1 cellular context compared by ENCODE assay signal in the genomic region with DNA sequence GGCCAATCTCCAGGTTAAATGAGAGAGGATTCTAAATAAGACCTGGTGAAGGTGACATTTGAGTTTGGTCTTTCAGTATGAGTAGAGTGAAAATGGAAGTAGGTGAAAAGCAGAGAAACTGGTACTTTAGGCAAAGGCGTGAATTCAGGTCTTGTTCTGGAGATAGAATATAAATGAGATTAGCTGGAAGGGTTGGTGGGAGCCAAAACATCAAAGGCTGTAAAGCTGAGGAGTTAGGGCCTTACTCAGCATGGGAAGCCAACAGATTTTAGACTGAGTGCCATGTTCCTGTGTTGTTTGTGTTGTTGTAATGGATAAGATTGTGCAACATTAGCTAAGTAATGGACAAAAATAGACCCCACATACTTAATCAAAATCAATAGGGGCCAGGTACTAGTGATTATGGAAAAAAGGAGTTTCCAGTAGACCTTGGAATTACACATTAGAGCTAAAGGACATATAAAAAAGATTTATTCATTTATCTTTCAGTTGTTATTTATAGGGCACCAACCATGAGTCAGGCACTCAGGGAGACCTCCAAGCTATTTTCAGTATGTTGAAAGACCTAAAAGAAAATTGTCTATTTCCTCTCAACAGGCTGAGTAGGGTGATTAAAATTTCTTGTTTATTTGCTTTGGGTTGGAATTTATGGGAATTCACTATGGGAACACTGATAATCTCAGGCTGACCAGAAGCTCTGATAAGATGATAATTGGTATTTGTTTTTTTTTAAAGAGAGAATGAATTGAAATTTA.
A peak's percentile ranks its signal among the peaks of the same experiment; 100 is the strongest.
TF ChIP-seq lines count a peak whose summit lies in the region.

No MANE protein-coding gene starts in this region.

TF ChIP-seq in HEK293, 187 proteins besides CTCF, POLR2A, EP300 and RAD21 (continued from another document and continues in another):
- TF ChIP-seq, protein P1, sequence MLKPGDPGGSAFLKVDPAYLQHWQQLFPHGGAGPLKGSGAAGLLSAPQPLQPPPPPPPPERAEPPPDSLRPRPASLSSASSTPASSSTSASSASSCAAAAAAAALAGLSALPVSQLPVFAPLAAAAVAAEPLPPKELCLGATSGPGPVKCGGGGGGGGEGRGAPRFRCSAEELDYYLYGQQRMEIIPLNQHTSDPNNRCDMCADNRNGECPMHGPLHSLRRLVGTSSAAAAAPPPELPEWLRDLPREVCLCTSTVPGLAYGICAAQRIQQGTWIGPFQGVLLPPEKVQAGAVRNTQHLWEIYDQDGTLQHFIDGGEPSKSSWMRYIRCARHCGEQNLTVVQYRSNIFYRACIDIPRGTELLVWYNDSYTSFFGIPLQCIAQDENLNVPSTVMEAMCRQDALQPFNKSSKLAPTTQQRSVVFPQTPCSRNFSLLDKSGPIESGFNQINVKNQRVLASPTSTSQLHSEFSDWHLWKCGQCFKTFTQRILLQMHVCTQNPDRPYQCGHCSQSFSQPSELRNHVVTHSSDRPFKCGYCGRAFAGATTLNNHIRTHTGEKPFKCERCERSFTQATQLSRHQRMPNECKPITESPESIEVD (tag by site-specific recombination; IDR thresholded peaks at IDR 0.05), result peak; percentile 85
- TF ChIP-seq ZNF248 (tag by site-specific recombination; IDR thresholded peaks at IDR 0.05) (no peak), ZNF146 (tag by site-specific recombination; IDR thresholded peaks at IDR 0.05) (no peak; the same call in 1 of the 2 replicates), ZBTB1 (tag by site-specific recombination; IDR thresholded peaks at IDR 0.05) (no peak), ZNF510 (tag by site-specific recombination; IDR thresholded peaks at IDR 0.05; ENCODE audit: insufficient replicate concordance) (no peak), ZNF560 (tag by site-specific recombination; IDR thresholded peaks at IDR 0.05; ENCODE audit: borderline replicate concordance) (no peak), GFI1B (tag by site-specific recombination; IDR thresholded peaks at IDR 0.05) (no peak), GLI2 (tag by site-specific recombination; IDR thresholded peaks at IDR 0.05; ENCODE audit: borderline replicate concordance, low read depth) (peak; percentile 87), SETDB1 (IDR thresholded peaks at IDR 0.05; ENCODE audit: insufficient read length, low read length) (no peak), ZNF704 (tag by site-specific recombination; IDR thresholded peaks at IDR 0.05) (no peak), MYNN (tag by site-specific recombination; IDR thresholded peaks at IDR 0.05; ENCODE audit: borderline replicate concordance) (no peak), ZNF785 (tag by site-specific recombination; IDR thresholded peaks at IDR 0.05) (no peak), ZNF654 (tag by site-specific recombination; IDR thresholded peaks at IDR 0.05; ENCODE audit: low read depth) (0 out of 2 replicates have a peak, but pooled peaks have one; percentile 9), ZNF843 (tag by site-specific recombination; IDR thresholded peaks at IDR 0.05) (peak; percentile 95), ZNF350 (tag by site-specific recombination; IDR thresholded peaks at IDR 0.05) (no peak), ZNF473 (tag by site-specific recombination; IDR thresholded peaks at IDR 0.05) (no peak), ZNF580 (tag by site-specific recombination; IDR thresholded peaks at IDR 0.05) (peak; percentile 60; the same call in 1 of the 2 replicates), HOXD13 (CRISPR knock-in tag; IDR thresholded peaks at IDR 0.05; ENCODE audit: borderline replicate concordance) (peak; percentile 44; the same call in 1 of the 2 replicates), REPIN1 (tag by site-specific recombination; IDR thresholded peaks at IDR 0.05; ENCODE audit: low read depth) (no peak), TCF7L2 (IDR thresholded peaks at IDR 0.05; ENCODE audit: borderline replicate concordance, low read depth, low read length) (peak; percentile 83), ZNF354C (tag by site-specific recombination; IDR thresholded peaks at IDR 0.05; ENCODE audit: borderline replicate concordance, low read depth) (no peak), ZNF202 (tag by site-specific recombination; IDR thresholded peaks at IDR 0.05; ENCODE audit: borderline replicate concordance) (no peak), ZNF23 (tag by site-specific recombination; IDR thresholded peaks at IDR 0.05; ENCODE audit: borderline replicate concordance) (no peak), ZNF426 (tag by site-specific recombination; IDR thresholded peaks at IDR 0.05) (no peak), ZNF394 (tag by site-specific recombination; IDR thresholded peaks at IDR 0.05; ENCODE audit: borderline replicate concordance) (no peak), ZNF335 (tag by site-specific recombination; conservative IDR thresholded peaks at IDR 0.05) (peak; percentile 75), GLIS2 (tag by site-specific recombination; IDR thresholded peaks at IDR 0.05) (no peak), SP2 (tag by site-specific recombination; IDR thresholded peaks at IDR 0.05) (no peak), ZNF747 (tag by site-specific recombination; IDR thresholded peaks at IDR 0.05) (no peak), ZNF433 (tag by site-specific recombination; IDR thresholded peaks at IDR 0.05; ENCODE audit: low read depth) (no peak), KLF9 (tag by site-specific recombination; IDR thresholded peaks at IDR 0.05; ENCODE audit: low read depth) (no peak), BCL11B (tag by site-specific recombination; IDR thresholded peaks at IDR 0.05; ENCODE audit: low read depth) (0 out of 2 replicates have a peak, but pooled peaks have one; percentile 20), ZBTB48 (tag by site-specific recombination; IDR thresholded peaks at IDR 0.05) (no peak), ZEB2 (tag by site-specific recombination; IDR thresholded peaks at IDR 0.05) (peak; percentile 50; the same call in 1 of the 2 replicates), ZFP41 (tag by site-specific recombination; IDR thresholded peaks at IDR 0.05; ENCODE audit: borderline replicate concordance) (no peak), OSR2 (tag by site-specific recombination; IDR thresholded peaks at IDR 0.05) (peak; percentile 81), ZNF266 (tag by site-specific recombination; IDR thresholded peaks at IDR 0.05; ENCODE audit: low read depth) (no peak), ZNF791 (tag by site-specific recombination; IDR thresholded peaks at IDR 0.05) (no peak), ZNF221 (tag by site-specific recombination; IDR thresholded peaks at IDR 0.05; ENCODE audit: borderline replicate concordance) (no peak), ZNF629 (tag by site-specific recombination; IDR thresholded peaks at IDR 0.05) (peak; percentile 72), ZNF621 (tag by site-specific recombination; IDR thresholded peaks at IDR 0.05) (no peak), ZNF19 (tag by site-specific recombination; IDR thresholded peaks at IDR 0.05; ENCODE audit: low read depth) (0 out of 2 replicates have a peak, but pooled peaks have one; percentile 33), WT1 (tag by site-specific recombination; IDR thresholded peaks at IDR 0.05) (peak; percentile 70), ZNF776 (tag by site-specific recombination; IDR thresholded peaks at IDR 0.05; ENCODE audit: borderline replicate concordance) (no peak), ZNF214 (tag by site-specific recombination; IDR thresholded peaks at IDR 0.05; ENCODE audit: borderline replicate concordance) (no peak), ZNF24 (tag by site-specific recombination; IDR thresholded peaks at IDR 0.05) (peak; percentile 68; the same call in 1 of the 2 replicates), ZNF549 (tag by site-specific recombination; IDR thresholded peaks at IDR 0.05) (no peak), ZNF645 (tag by site-specific recombination; IDR thresholded peaks at IDR 0.05) (no peak), ZSCAN16 (tag by site-specific recombination; IDR thresholded peaks at IDR 0.05) (no peak), ZNF174 (tag by site-specific recombination; IDR thresholded peaks at IDR 0.05) (no peak)
- TF ChIP-seq, protein P2, sequence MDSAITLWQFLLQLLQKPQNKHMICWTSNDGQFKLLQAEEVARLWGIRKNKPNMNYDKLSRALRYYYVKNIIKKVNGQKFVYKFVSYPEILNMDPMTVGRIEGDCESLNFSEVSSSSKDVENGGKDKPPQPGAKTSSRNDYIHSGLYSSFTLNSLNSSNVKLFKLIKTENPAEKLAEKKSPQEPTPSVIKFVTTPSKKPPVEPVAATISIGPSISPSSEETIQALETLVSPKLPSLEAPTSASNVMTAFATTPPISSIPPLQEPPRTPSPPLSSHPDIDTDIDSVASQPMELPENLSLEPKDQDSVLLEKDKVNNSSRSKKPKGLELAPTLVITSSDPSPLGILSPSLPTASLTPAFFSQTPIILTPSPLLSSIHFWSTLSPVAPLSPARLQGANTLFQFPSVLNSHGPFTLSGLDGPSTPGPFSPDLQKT (IDR thresholded peaks at IDR 0.05; ENCODE audit: borderline replicate concordance, low read depth, low read length), result no peak
- TF ChIP-seq, protein P3, sequence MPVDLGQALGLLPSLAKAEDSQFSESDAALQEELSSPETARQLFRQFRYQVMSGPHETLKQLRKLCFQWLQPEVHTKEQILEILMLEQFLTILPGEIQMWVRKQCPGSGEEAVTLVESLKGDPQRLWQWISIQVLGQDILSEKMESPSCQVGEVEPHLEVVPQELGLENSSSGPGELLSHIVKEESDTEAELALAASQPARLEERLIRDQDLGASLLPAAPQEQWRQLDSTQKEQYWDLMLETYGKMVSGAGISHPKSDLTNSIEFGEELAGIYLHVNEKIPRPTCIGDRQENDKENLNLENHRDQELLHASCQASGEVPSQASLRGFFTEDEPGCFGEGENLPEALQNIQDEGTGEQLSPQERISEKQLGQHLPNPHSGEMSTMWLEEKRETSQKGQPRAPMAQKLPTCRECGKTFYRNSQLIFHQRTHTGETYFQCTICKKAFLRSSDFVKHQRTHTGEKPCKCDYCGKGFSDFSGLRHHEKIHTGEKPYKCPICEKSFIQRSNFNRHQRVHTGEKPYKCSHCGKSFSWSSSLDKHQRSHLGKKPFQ (tag by site-specific recombination; IDR thresholded peaks at IDR 0.05), result peak; percentile 60; the same call in 1 of the 2 replicates
- TF ChIP-seq, protein P4, sequence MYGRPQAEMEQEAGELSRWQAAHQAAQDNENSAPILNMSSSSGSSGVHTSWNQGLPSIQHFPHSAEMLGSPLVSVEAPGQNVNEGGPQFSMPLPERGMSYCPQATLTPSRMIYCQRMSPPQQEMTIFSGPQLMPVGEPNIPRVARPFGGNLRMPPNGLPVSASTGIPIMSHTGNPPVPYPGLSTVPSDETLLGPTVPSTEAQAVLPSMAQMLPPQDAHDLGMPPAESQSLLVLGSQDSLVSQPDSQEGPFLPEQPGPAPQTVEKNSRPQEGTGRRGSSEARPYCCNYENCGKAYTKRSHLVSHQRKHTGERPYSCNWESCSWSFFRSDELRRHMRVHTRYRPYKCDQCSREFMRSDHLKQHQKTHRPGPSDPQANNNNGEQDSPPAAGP (tag by site-specific recombination; IDR thresholded peaks at IDR 0.05), result no peak
- TF ChIP-seq, protein P5, sequence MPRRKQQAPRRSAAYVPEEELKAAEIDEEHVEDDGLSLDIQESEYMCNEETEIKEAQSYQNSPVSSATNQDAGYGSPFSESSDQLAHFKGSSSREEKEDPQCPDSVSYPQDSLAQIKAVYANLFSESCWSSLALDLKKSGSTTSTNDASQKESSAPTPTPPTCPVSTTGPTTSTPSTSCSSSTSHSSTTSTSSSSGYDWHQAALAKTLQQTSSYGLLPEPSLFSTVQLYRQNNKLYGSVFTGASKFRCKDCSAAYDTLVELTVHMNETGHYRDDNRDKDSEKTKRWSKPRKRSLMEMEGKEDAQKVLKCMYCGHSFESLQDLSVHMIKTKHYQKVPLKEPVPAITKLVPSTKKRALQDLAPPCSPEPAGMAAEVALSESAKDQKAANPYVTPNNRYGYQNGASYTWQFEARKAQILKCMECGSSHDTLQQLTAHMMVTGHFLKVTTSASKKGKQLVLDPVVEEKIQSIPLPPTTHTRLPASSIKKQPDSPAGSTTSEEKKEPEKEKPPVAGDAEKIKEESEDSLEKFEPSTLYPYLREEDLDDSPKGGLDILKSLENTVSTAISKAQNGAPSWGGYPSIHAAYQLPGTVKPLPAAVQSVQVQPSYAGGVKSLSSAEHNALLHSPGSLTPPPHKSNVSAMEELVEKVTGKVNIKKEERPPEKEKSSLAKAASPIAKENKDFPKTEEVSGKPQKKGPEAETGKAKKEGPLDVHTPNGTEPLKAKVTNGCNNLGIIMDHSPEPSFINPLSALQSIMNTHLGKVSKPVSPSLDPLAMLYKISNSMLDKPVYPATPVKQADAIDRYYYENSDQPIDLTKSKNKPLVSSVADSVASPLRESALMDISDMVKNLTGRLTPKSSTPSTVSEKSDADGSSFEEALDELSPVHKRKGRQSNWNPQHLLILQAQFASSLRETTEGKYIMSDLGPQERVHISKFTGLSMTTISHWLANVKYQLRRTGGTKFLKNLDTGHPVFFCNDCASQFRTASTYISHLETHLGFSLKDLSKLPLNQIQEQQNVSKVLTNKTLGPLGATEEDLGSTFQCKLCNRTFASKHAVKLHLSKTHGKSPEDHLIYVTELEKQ (tag by site-specific recombination; IDR thresholded peaks at IDR 0.05; ENCODE audit: borderline replicate concordance), result no peak
- TF ChIP-seq, protein P6, sequence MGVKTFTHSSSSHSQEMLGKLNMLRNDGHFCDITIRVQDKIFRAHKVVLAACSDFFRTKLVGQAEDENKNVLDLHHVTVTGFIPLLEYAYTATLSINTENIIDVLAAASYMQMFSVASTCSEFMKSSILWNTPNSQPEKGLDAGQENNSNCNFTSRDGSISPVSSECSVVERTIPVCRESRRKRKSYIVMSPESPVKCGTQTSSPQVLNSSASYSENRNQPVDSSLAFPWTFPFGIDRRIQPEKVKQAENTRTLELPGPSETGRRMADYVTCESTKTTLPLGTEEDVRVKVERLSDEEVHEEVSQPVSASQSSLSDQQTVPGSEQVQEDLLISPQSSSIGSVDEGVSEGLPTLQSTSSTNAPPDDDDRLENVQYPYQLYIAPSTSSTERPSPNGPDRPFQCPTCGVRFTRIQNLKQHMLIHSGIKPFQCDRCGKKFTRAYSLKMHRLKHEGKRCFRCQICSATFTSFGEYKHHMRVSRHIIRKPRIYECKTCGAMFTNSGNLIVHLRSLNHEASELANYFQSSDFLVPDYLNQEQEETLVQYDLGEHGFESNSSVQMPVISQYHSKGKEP (tag by site-specific recombination; IDR thresholded peaks at IDR 0.05), result peak; percentile 33; the same call in 1 of the 2 replicates
